Comparison of ENCODE assay signal across 11 cellular contexts in the genomic region with DNA sequence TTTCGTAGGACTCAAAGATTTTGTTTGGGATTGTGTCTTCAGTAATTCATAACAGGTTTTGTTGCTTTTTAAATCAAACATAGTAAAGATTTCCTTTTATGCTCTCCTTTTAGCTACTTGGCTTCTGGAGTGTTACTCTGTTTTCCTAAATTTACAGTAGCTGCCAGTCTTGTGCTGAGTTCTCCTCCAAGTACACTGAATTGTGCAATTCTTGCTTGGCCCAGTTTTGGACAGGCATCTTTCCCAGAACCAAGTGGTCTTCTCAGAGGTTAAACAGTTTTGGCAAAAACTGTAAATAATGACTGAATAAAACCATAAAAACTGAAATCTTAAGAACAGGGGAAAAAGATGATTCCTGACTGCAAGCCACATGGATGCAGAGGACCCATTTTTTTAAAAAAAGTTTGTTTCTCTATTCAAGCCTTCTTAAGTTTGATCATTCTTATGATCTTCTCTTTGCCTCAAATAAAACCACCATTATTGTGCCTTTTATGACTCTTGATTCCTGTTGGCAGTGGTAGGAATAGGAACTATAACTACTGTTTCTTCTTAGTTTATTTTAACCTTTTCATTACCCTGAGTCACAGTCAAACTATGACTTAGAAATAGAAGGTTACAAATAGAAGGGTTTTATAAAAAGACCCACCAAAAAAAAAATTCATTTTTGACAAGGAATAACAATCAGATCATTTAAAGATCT.
DNase-seq lines count a peak whose midpoint lies in the region; ATAC-seq and TF ChIP-seq lines count a peak whose summit lies in the region.
"Had no signal": no experiment of that assay in that cellular context is flagged by ENCODE, and none has a peak within 500 bp of the region (broad histone marks: within the 10 kb centered on the region; RNA-seq: fewer than 3 reads in every experiment).

No MANE protein-coding gene starts in this region.

- peaks cover 12 to 21% (median 19%) of the 10 kb centered on the region in 3 donors for H3K4me1 ChIP-seq in skeletal muscle tissue (ENCODE audit: control insufficient read depth in 3 of 3, insufficient read depth in 3 of 3, low read length in 3 of 3)

- H3K27ac Mint-ChIP-seq in activated B cell treated with CpG ODN at 0.5 μM for 24 hours = peak overlapping the region; percentile 44

- H3K9ac ChIP-seq in skeletal muscle tissue (ENCODE audit: low read depth in 1 of 3, low read length in 3 of 3) = no peak overlapping the region

- DNase-seq in EH (ENCODE audit: low read depth) = peak; percentile 54
- no peak for DNase-seq in activated B cell treated with CpG ODN at 0.5 μM for 24 hours
- peak; percentile 16 for DNase-seq in globus pallidus (ENCODE audit: low spot score)
- DNase-seq: activated CD4-positive, alpha-beta T cell treated with anti-CD3 and anti-CD28 coated beads for 1 hour; effector CD4-positive, alpha-beta T cell; NCI-H510A treated with DMSO at 0.1 percent for 48 hours had no signal

- CTCF ChIA-PET in activated B cell treated with CpG ODN at 0.5 μM for 24 hours (lab: Charles Lee) = interaction anchor here (0.9 kb wide), 1 partner anchor 144 kb away, joined by 3 read pairs; no protein-coding TSS in a partner anchor

- H3K36me3 ChIP-seq in skeletal muscle tissue (ENCODE audit: control insufficient read depth in 3 of 3, insufficient read depth in 3 of 3, low read length in 3 of 3) = no peaks in the 10 kb centered on the region

- no peak overlapping the region for H3K4me3 ChIP-seq in skeletal muscle tissue (ENCODE audit: low read length in 3 of 3)

- intact Hi-C loops in activated B cell treated with CpG ODN at 0.5 μM for 24 hours (cut with micrococcal nuclease) = loop anchor here (2.0 kb wide), 1 partner anchor 145 kb away; no protein-coding TSS in a partner anchor

- ATAC-seq in activated B cell treated with CpG ODN at 0.5 μM for 24 hours (ENCODE audit: low read depth) (no peak), GM21360 (IDR thresholded peaks at IDR 0.05; ENCODE audit: unreplicated experiment) (no peak), GM21515 (IDR thresholded peaks at IDR 0.05; ENCODE audit: unreplicated experiment) (no peak), HG02885 (IDR thresholded peaks at IDR 0.05; ENCODE audit: poor library complexity, unreplicated experiment) (no peak), GM19023 (IDR thresholded peaks at IDR 0.05; ENCODE audit: unreplicated experiment) (no peak)

- no peaks in the 10 kb centered on the region for H3K27me3 Mint-ChIP-seq in activated B cell treated with CpG ODN at 0.5 μM for 24 hours

- no peaks in the 10 kb centered on the region for H3K27me3 ChIP-seq in skeletal muscle tissue (ENCODE audit: control insufficient read depth in 3 of 3, insufficient read depth in 3 of 3, low read length in 3 of 3)

- H3K4me3 Mint-ChIP-seq in activated B cell treated with CpG ODN at 0.5 μM for 24 hours = peak overlapping the region; percentile 32

- POLR2A ChIA-PET in activated B cell treated with CpG ODN at 0.5 μM for 24 hours (lab: Charles Lee) = no interaction called here

- H3K9me3 ChIP-seq in skeletal muscle tissue (ENCODE audit: control insufficient read depth in 3 of 3, low read length in 3 of 3) = no peaks in the 10 kb centered on the region

- no peak for TF ChIP-seq CTCF in activated B cell treated with CpG ODN at 0.5 μM for 24 hours (IDR thresholded peaks at IDR 0.05)

- H3K36me3 Mint-ChIP-seq in activated B cell treated with CpG ODN at 0.5 μM for 24 hours (ENCODE audit: low read depth) = peaks cover 72% of the 10 kb centered on the region

- peak overlapping the region; percentile 7 for H3K27ac ChIP-seq in skeletal muscle tissue (ENCODE audit: low read depth, low read length)

- peaks cover 24% of the 10 kb centered on the region for H3K4me1 Mint-ChIP-seq in activated B cell treated with CpG ODN at 0.5 μM for 24 hours

- no peaks in the 10 kb centered on the region for H3K9me3 Mint-ChIP-seq in activated B cell treated with CpG ODN at 0.5 μM for 24 hours
